Comparison of ENCODE assay signal across 8 cellular contexts in the genomic region with DNA sequence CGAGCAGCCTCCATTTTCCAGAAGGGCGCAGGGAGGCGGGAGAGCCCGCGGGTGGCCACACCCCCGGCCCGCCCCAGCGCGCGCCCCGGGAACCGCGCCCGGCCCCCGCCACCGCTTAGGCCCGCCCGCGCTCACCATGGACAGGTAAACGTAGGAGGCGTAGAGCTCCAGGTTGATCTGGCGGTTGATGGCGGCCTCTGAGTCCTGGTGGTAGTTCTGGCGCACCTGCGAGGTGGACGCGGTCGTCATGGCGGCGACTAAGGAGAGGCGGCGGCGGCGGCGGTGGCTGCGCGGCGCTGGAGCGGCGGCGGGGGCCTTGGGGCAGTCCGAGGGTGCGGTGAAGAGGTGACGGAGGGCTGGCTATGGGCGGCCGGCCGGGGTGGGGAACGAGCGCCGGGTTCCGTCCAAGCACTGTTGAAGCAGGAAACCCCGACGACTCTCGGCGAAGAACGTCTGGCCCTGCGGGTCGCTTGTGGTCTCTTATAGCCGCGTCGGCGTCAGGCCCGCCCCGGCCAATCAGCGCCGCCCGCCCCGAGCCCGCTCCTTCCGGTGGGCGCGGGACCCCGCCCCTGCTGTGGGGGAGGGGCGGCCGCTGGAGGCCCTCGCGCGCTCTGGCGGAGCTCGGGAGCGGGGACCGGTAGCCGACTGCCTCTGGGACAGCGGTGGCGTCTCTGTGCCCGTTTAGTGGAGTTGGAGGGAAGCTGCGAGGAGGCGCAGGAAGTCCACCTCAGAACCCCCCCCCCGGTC. TPM values are rescaled to one million over a fixed set of nuclear protein-coding genes. Genes with fewer than 3 reads are reported as not detected.
DNase-seq lines count a peak whose midpoint lies in the region; ATAC-seq, FAIRE-seq and TF ChIP-seq lines count a peak whose summit lies in the region.

TSS of gene FTH1 (minus strand) at position 458 of the 747 bp plus-strand sequence. CDS start at position 249, 209 bp downstream.

- peak within 1 kb of the TSS; percentile 94 to 100 (median 99) for H3K27ac ChIP-seq in spleen

- H3K27me3 Mint-ChIP-seq in WTC11 (ENCODE audit: low read depth) (no peaks in the 10 kb centered on the region; the same call in 1 of the 2 replicates), immature natural killer cell (ENCODE audit: low read depth in 3 of 3) (peaks cover 41 to 49% (median 47%) of the 10 kb centered on the region in 3 donors)

- no peaks in the 10 kb centered on the region for H3K9me3 ChIP-seq in spleen

- H3K27me3 ChIP-seq in bronchial epithelial cell (ENCODE audit: control insufficient read depth, insufficient read depth, low read length) (no peaks in the 10 kb centered on the region), spleen (replicated peaks in 1 of 7) (no peaks in the 10 kb centered on the region)

- H3K9me3 Mint-ChIP-seq in WTC11 (no peaks in the 10 kb centered on the region), immature natural killer cell (no peaks in the 10 kb centered on the region)

- peaks cover 54 to 89% (median 82%) of the 10 kb centered on the region in 6 donors for H3K4me1 ChIP-seq in spleen

- WGBS in spleen, 5 donors: 0 to 3% (median 2%) methylated on average over 27 to 89 of the region's 89 CpGs

- H3K4me1 Mint-ChIP-seq in WTC11 (peaks cover 42% of the 10 kb centered on the region), immature natural killer cell (peaks cover 50 to 60% of the 10 kb centered on the region in 2 donors)

- ATAC-seq in HG03097 (IDR thresholded peaks at IDR 0.05; ENCODE audit: low FRiP score, unreplicated experiment) (peak; percentile 38), WTC11 (peak; percentile 76)

- TF ChIP-seq POLR2A in GM18526 (IDR thresholded peaks at IDR 0.05; ENCODE audit: extremely low read depth, insufficient read length) (peak; percentile 96), spleen (IDR thresholded peaks at IDR 0.05) (peak; percentile 91 to 99 (median 97))

- TF ChIP-seq CTCF in WTC11 (IDR thresholded peaks at IDR 0.05): no peak
- TF ChIP-seq CTCF in bronchial epithelial cell (IDR thresholded peaks at IDR 0.05; ENCODE audit: insufficient read depth, low read length, severe bottlenecking): no peak
- TF ChIP-seq CTCF in spleen (IDR thresholded peaks at IDR 0.05 in 8 of 11, conservative IDR thresholded peaks at IDR 0.05 in 3 of 11): peak in 2 of 11 experiments; percentile 14 to 19

- H3K27ac Mint-ChIP-seq in WTC11: peak within 1 kb of the TSS; percentile 80
- H3K27ac Mint-ChIP-seq in immature natural killer cell: peak within 1 kb of the TSS; percentile 93 to 98 (median 95)

- POLR2A ChIA-PET in WTC11 (lab: Charles Lee): interaction anchor here (0.5 to 2.7 kb wide), 14 partner anchors 8 to 458 kb away, joined by 3 to 23 read pairs (median 5); partner anchors contain the start of gene BEST1

- intact Hi-C loops in spleen (cut with DNase I; ENCODE audit: low total_unique reads): no loop called here

- CTCF ChIA-PET in WTC11 (lab: Charles Lee): interaction anchor here (0.7 to 2.8 kb wide), 11 partner anchors 9 to 1112 kb away, joined by 3 to 33 read pairs (median 9); partner anchors contain the start of gene BEST1

- peak within 1 kb of the TSS; percentile 81 for H3K4me3 ChIP-seq in bronchial epithelial cell (ENCODE audit: low read depth, low read length)
- H3K4me3 ChIP-seq in spleen: peak within 1 kb of the TSS; percentile 77 to 100 (median 94)

- DNase-seq in 8988T (peak; percentile 93), NCI-H2171 treated with DMSO at 0.1 percent for 48 hours (lab: John Stamatoyannopoulos, UW) (peak; percentile 83), WTC11 (ENCODE audit: low spot score) (peak; percentile 85), bronchial epithelial cell (ENCODE audit: low read depth) (peak; percentile 56), immature natural killer cell (peak; percentile 91 to 94 (median 93)), spleen (peak; percentile 97)

- FAIRE-seq in bronchial epithelial cell (lab: Jason Lieb, UNC): no peak

- H3K36me3 ChIP-seq in bronchial epithelial cell (ENCODE audit: control insufficient read depth, insufficient read depth, low read length) (peaks cover 11% of the 10 kb centered on the region), spleen (peaks cover 0 to 37% (median 18%) of the 10 kb centered on the region in 6 donors)

- H3K4me3 Mint-ChIP-seq in WTC11: peak within 1 kb of the TSS; percentile 94
- H3K4me3 Mint-ChIP-seq in immature natural killer cell: peak within 1 kb of the TSS; percentile 93 to 95 (median 93)

- H3K36me3 Mint-ChIP-seq in WTC11: peaks cover 35% of the 10 kb centered on the region
- peaks cover 19 to 23% (median 21%) of the 10 kb centered on the region in 3 donors for H3K36me3 Mint-ChIP-seq in immature natural killer cell

TF ChIP-seq in WTC11, 78 proteins besides CTCF, POLR2A, EP300 and RAD21 (continues in another document):
- TF ChIP-seq ZNF532 (CRISPR knock-in tag; IDR thresholded peaks at IDR 0.05; ENCODE audit: borderline replicate concordance) (no peak), ELF4 (CRISPR knock-in tag; IDR thresholded peaks at IDR 0.05; ENCODE audit: low read depth) (peak; percentile 53; the same call in 1 of the 2 replicates), SP1 (CRISPR knock-in tag; conservative IDR thresholded peaks at IDR 0.05) (peak; percentile 94), MYBL2 (CRISPR knock-in tag; IDR thresholded peaks at IDR 0.05) (peak; percentile 36; the same call in 1 of the 2 replicates), MLX (CRISPR knock-in tag; IDR thresholded peaks at IDR 0.05) (0 out of 2 replicates have a peak, but pooled peaks have one; percentile 12), ZNF232 (CRISPR knock-in tag; IDR thresholded peaks at IDR 0.05) (peak; percentile 44; the same call in 1 of the 2 replicates), FOXP1 (CRISPR knock-in tag; IDR thresholded peaks at IDR 0.05; ENCODE audit: borderline replicate concordance) (peak; percentile 78), CREM (CRISPR knock-in tag; IDR thresholded peaks at IDR 0.05) (0 out of 2 replicates have a peak, but pooled peaks have one; percentile 68), ZNF138 (CRISPR knock-in tag; conservative IDR thresholded peaks at IDR 0.05) (no peak)
- TF ChIP-seq, protein P1, sequence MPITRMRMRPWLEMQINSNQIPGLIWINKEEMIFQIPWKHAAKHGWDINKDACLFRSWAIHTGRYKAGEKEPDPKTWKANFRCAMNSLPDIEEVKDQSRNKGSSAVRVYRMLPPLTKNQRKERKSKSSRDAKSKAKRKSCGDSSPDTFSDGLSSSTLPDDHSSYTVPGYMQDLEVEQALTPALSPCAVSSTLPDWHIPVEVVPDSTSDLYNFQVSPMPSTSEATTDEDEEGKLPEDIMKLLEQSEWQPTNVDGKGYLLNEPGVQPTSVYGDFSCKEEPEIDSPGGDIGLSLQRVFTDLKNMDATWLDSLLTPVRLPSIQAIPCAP (CRISPR knock-in tag; IDR thresholded peaks at IDR 0.05): 0 out of 2 replicates have a peak, but pooled peaks have one; percentile 55
- TF ChIP-seq, protein P2, sequence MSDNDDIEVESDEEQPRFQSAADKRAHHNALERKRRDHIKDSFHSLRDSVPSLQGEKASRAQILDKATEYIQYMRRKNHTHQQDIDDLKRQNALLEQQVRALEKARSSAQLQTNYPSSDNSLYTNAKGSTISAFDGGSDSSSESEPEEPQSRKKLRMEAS (CRISPR knock-in tag; IDR thresholded peaks at IDR 0.05): peak; percentile 65
- TF ChIP-seq, protein P3, sequence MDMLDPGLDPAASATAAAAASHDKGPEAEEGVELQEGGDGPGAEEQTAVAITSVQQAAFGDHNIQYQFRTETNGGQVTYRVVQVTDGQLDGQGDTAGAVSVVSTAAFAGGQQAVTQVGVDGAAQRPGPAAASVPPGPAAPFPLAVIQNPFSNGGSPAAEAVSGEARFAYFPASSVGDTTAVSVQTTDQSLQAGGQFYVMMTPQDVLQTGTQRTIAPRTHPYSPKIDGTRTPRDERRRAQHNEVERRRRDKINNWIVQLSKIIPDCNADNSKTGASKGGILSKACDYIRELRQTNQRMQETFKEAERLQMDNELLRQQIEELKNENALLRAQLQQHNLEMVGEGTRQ (CRISPR knock-in tag; IDR thresholded peaks at IDR 0.05): peak; percentile 22; the same call in 1 of the 2 replicates

RNA-seq across cellular contexts. Expression of gene FTH1, which starts in this region (rescaled TPM):
- total RNA-seq in WTC11 (2021) (1,108 to 1,272 TPM (median 1,247 TPM) in 3 replicates), bronchial epithelial cell (1,010 and 1,591 TPM in 2 replicates), spleen (1,000 to 10,000 TPM; 1,915 to 2,864 (median 2,469) TPM)
- polyA plus RNA-seq in immature natural killer cell (1,000 to 10,000 TPM; 1,906 to 2,262 (median 2,182) TPM), spleen (1,000 to 10,000 TPM; 2,005 to 3,321 (median 2,533) TPM)

Comparison
In these comparisons a context has a peak if more than half of its experiments do, and no peak if none do; other contexts are left out.
1. Peak in every context shown above with its lines: DNase-seq, ATAC-seq, H3K4me3 ChIP-seq and H3K27ac ChIP-seq.